19 cellular contexts compared by ENCODE assay signal in the genomic region with DNA sequence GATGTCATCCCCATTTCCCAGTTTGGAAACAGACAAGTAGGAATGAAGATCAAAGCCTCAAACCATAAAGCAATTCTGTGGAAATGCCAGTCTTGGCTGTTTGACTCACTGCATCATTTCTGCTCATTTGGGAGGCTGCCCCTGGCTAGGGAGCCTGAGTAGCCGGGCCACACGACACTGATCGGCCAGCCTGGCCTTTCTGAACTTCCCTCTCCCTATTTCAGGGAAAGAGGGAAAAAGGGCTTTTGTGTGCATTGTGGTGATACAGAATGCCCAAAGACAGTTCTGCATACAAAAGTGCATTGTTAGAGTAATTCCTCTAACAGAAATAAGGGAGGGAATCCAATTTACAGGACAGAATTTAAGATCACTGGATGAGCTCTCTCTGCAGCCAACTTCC. TPM values are rescaled to one million over a fixed set of nuclear protein-coding genes. Genes with fewer than 3 reads are reported as not detected.
DNase-seq lines count a peak whose midpoint lies in the region; ATAC-seq and TF ChIP-seq lines count a peak whose summit lies in the region.
"Had no signal": no experiment of that assay in that cellular context is flagged by ENCODE, and none has a peak within 500 bp of the region (broad histone marks: within the 10 kb centered on the region; RNA-seq: fewer than 3 reads in every experiment).

No MANE protein-coding gene starts in this region.

- H3K27ac ChIP-seq in caudate nucleus (ENCODE audit: low read depth, low read length) (peak overlapping the region; percentile 19), suprapubic skin (no peak overlapping the region)
- H3K27ac ChIP-seq: RWPE1 had no signal

- TF ChIP-seq CTCF in AG10803 (conservative IDR thresholded peaks at IDR 0.05; ENCODE audit: low read length) (no peak), suprapubic skin (IDR thresholded peaks at IDR 0.05) (no peak), foreskin fibroblast (IDR thresholded peaks at IDR 0.05; ENCODE audit: low read depth, low read length) (no peak)

- 28% methylated on average over 3 of the region's 3 CpGs for WGBS in suprapubic skin

- no peak for ATAC-seq in GM21737 (IDR thresholded peaks at IDR 0.05; ENCODE audit: unreplicated experiment)

- H3K9me3 ChIP-seq in HAP-1 (no peaks in the 10 kb centered on the region), suprapubic skin (no peaks in the 10 kb centered on the region)
- H3K9me3 ChIP-seq: MG63 had no signal

- DNase-seq in AG10803 (ENCODE audit: low read depth) (peak; percentile 17), caudate nucleus (lab: John Stamatoyannopoulos, UW) (peak in 48 of 61 donors; percentile 5 to 78 (median 42)), inferior parietal cortex (ENCODE audit: extremely low spot score) (peak; percentile 65), pons (ENCODE audit: low spot score) (peak; percentile 97), HAP-1 (ENCODE audit: low spot score in 2 of 2) (no peak), suprapubic skin (ENCODE audit: low spot score in 2 of 2) (no peak), foreskin fibroblast (no peak)
- DNase-seq: CD4-positive, alpha-beta T cell; DMS79 treated with DMSO at 0.1 percent for 48 hours; MG63; NCI-H1092 treated with DMSO at 0.1 percent for 48 hours; NCI-H1694 treated with DMSO at 0.1 percent for 48 hours; NCI-H345; NCI-H526 treated with DMSO at 0.1 percent for 48 hours; OCI-M1 had no signal

- peaks cover 58% of the 10 kb centered on the region for H3K27me3 ChIP-seq in HAP-1 (ENCODE audit: low read depth)
- peaks cover 52% of the 10 kb centered on the region for H3K27me3 ChIP-seq in suprapubic skin

- no peaks in the 10 kb centered on the region for H3K36me3 ChIP-seq in HAP-1 (replicated peaks)
- H3K36me3 ChIP-seq in suprapubic skin: no peaks in the 10 kb centered on the region
- H3K36me3 ChIP-seq: MG63 had no signal

- in situ Hi-C loops in HAP-1 (cut with MboI; ENCODE audit: low sequenced_read_pairs): no loop called here

- TF ChIP-seq POLR2A in suprapubic skin (IDR thresholded peaks at IDR 0.05): no peak

- H3K4me3 ChIP-seq in AG10803 (ENCODE audit: low read length) (no peak overlapping the region), HAP-1 (no peak overlapping the region), suprapubic skin (no peak overlapping the region), foreskin fibroblast (ENCODE audit: low read depth in 1 of 2, low read length in 2 of 2) (no peak overlapping the region)
- H3K4me3 ChIP-seq: MG63 had no signal

- TF ChIP-seq EP300 in suprapubic skin (IDR thresholded peaks at IDR 0.05): no peak

- H3K4me1 ChIP-seq in HAP-1 (no peaks in the 10 kb centered on the region), suprapubic skin (peaks cover 3% of the 10 kb centered on the region)

RNA-seq across cellular contexts. Expression of gene OPALIN, which starts 41.7 kb away (rescaled TPM):
- total RNA-seq in suprapubic skin: not detected
- total RNA-seq: A172; CD4-positive, alpha-beta T cell; H1 had no signal

Comparison
In these comparisons a context has a peak if more than half of its experiments do, and no peak if none do; other contexts are left out.
1. DNase-seq: peak in AG10803 (single experiment), caudate nucleus (48 of 61), inferior parietal cortex (single experiment) and pons (single experiment); none in HAP-1 (0 of 2), suprapubic skin (0 of 2) and foreskin fibroblast (0 of 2).